25 cellular contexts compared by ENCODE assay signal in the genomic region with DNA sequence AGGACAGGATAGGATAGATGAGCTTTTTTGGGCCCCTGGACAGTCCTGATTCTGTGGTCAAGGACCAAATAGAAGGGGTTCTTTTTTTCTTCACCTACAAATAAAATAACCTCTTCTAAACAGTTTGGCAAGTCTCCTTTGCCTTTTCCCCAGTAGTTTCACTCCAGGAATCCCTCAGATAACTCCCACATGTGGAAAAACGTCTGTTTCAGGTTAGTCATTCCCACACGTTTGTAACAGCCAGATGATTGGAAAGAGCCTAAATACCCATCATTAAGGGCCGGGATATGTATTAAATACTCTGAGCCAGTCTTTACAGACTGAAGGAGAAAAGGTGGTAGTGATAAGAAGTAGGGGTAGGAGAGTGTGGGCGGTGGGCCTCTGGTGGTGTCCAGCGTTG. TPM values are rescaled to one million over a fixed set of nuclear protein-coding genes. Genes with fewer than 3 reads are reported as not detected.
DNase-seq lines count a peak whose midpoint lies in the region; ATAC-seq and TF ChIP-seq lines count a peak whose summit lies in the region.
"Had no signal": no experiment of that assay in that cellular context is flagged by ENCODE, and none has a peak within 500 bp of the region (broad histone marks: within the 10 kb centered on the region; RNA-seq: fewer than 3 reads in every experiment).

No MANE protein-coding gene starts in this region.

- TF ChIP-seq CTCF in AG10803 (conservative IDR thresholded peaks at IDR 0.05; ENCODE audit: low read length): no peak
- no peak for TF ChIP-seq CTCF in HEK293 (tag by site-specific recombination; IDR thresholded peaks at IDR 0.05)
- no peak for TF ChIP-seq CTCF in astrocyte of the spinal cord (IDR thresholded peaks at IDR 0.05; ENCODE audit: low read depth, low read length)
- no peak for TF ChIP-seq CTCF in foreskin fibroblast (IDR thresholded peaks at IDR 0.05; ENCODE audit: low read depth, low read length)

- H3K4me1 ChIP-seq in HEK293 (ENCODE audit: control insufficient read depth, insufficient read depth, low read length): no peaks in the 10 kb centered on the region
- H3K4me1 ChIP-seq: neural progenitor cell had no signal

- POLR2A ChIA-PET in HEK293 (lab: Yijun Ruan, JAX): no interaction called here

- no peaks in the 10 kb centered on the region for H3K9me3 ChIP-seq in HEK293 (ENCODE audit: control insufficient read depth, insufficient read depth, low read depth, low read length)
- H3K9me3 ChIP-seq: esophagus squamous epithelium, right lobe of liver, suprapubic skin, upper lobe of right lung had no signal

- H3K27ac ChIP-seq in HEK293 (ENCODE audit: extremely low read depth, low read depth, low read length) (no peak overlapping the region), caudate nucleus (ENCODE audit: low read depth, low read length) (no peak overlapping the region)
- H3K27ac ChIP-seq: C4-2B, coronary artery, esophagus squamous epithelium, neural progenitor cell, right lobe of liver, suprapubic skin, upper lobe of right lung had no signal

- ATAC-seq in GM21786 (IDR thresholded peaks at IDR 0.05; ENCODE audit: unreplicated experiment): no peak
- no peak for ATAC-seq in left ventricle myocardium superior
- ATAC-seq: right lobe of liver had no signal

- peak; percentile 67 for DNase-seq in AG10803 (ENCODE audit: low read depth)
- DNase-seq in astrocyte of the spinal cord (ENCODE audit: low read depth, low spot score): peak; percentile 32
- peak; percentile 51 to 84 for DNase-seq in foreskin fibroblast
- DNase-seq in left ventricle myocardium superior: no peak
- no peak for DNase-seq in cortex of kidney (lab: John Stamatoyannopoulos, UW)
- DNase-seq in caudate nucleus (lab: John Stamatoyannopoulos, UW): no peak
- DNase-seq: activated CD4-positive, alpha-beta T cell treated with anti-CD3 and anti-CD28 coated beads, Interleukin-2, amount 10 ng/mL, durations not matched to agents 24 days and 14 days; activated naive CD4-positive, alpha-beta T cell treated with anti-CD3 and anti-CD28 coated beads for 36 hours; activated T-cell treated with anti-CD3 and anti-CD28 coated beads, Interleukin-2, amount 50 U/mL, for 48 hours; amygdala; esophagus squamous epithelium; NCI-H1105; NCI-H187 treated with DMSO at 0.1 percent for 48 hours; NCI-H524 treated with DMSO at 0.1 percent for 48 hours; right lobe of liver; SHP77 treated with DMSO at 0.1 percent for 48 hours; stimulated activated CD4-positive, alpha-beta T cell treated with anti-CD3 and anti-CD28 coated beads, Interleukin-4, amount 100 ng/mL, for 4 hours; stimulated activated naive CD4-positive, alpha-beta T cell; upper lobe of right lung had no signal

- no peak overlapping the region for H3K4me3 ChIP-seq in AG10803 (ENCODE audit: low read length)
- no peak overlapping the region for H3K4me3 ChIP-seq in HEK293 (ENCODE audit: low read depth, low read length)
- no peak overlapping the region for H3K4me3 ChIP-seq in astrocyte of the spinal cord (ENCODE audit: low read depth, low read length)
- no peak overlapping the region for H3K4me3 ChIP-seq in foreskin fibroblast (ENCODE audit: low read depth in 1 of 2, low read length in 2 of 2)
- H3K4me3 ChIP-seq: coronary artery, esophagus squamous epithelium, neural progenitor cell, right lobe of liver, suprapubic skin, upper lobe of right lung had no signal

- in situ Hi-C loops in astrocyte of the spinal cord (cut with HindIII; ENCODE audit: low sequenced_read_pairs): no loop called here

- CTCF ChIA-PET in HEK293 (lab: Yijun Ruan, JAX): interaction anchor here (0.9 kb wide), 1 partner anchor 155 kb away, joined by 3 read pairs; no protein-coding TSS in a partner anchor

- H3K36me3 ChIP-seq in HEK293 (ENCODE audit: control insufficient read depth in 2 of 2, insufficient read depth in 1 of 2, low read length in 2 of 2): peaks cover 26 to 94% of the 10 kb centered on the region in 2 experiments
- H3K36me3 ChIP-seq: neural progenitor cell had no signal

- intact Hi-C loops in left ventricle myocardium superior (cut with micrococcal nuclease): no loop called here

TF ChIP-seq in HEK293, 187 proteins besides CTCF, POLR2A, EP300 and RAD21:
- peak; percentile 25; the same call in 1 of the 2 replicates for TF ChIP-seq ZFHX2 (tag by site-specific recombination; conservative IDR thresholded peaks at IDR 0.05)
- no peak for TF ChIP-seq KLF7 (tag by site-specific recombination; IDR thresholded peaks at IDR 0.05; ENCODE audit: borderline replicate concordance)
- no peak for TF ChIP-seq GLI2 (tag by site-specific recombination; IDR thresholded peaks at IDR 0.05; ENCODE audit: borderline replicate concordance, low read depth)
- TF ChIP-seq EGR2 (tag by site-specific recombination; IDR thresholded peaks at IDR 0.05; ENCODE audit: low read depth): peak; percentile 28; the same call in 1 of the 2 replicates
- no peak for TF ChIP-seq ZNF670 (tag by site-specific recombination; IDR thresholded peaks at IDR 0.05; ENCODE audit: low read depth)
- no peak for TF ChIP-seq SP3 (tag by site-specific recombination; IDR thresholded peaks at IDR 0.05)
- TF ChIP-seq ZNF155 (tag by site-specific recombination; IDR thresholded peaks at IDR 0.05): no peak
- TF ChIP-seq HOXD13 (CRISPR knock-in tag; IDR thresholded peaks at IDR 0.05; ENCODE audit: borderline replicate concordance): no peak
- TF ChIP-seq KLF16 (tag by site-specific recombination; IDR thresholded peaks at IDR 0.05): no peak
- TF ChIP-seq KLF8 (tag by site-specific recombination; IDR thresholded peaks at IDR 0.05): no peak
- TF ChIP-seq, protein P1, sequence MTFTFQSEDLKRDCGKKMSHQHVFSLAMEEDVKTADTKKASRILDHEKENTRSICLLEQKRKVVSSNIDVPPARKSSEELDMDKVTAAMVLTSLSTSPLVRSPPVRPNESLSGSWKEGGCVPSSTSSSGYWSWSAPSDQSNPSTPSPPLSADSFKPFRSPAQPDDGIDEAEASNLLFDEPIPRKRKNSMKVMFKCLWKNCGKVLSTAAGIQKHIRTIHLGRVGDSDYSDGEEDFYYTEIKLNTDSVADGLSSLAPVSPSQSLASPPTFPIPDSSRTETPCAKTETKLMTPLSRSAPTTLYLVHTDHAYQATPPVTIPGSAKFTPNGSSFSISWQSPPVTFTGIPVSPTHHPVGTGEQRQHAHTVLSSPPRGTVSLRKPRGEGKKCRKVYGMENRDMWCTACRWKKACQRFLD (tag by site-specific recombination; IDR thresholded peaks at IDR 0.05): no peak
- no peak for TF ChIP-seq SP7 (tag by site-specific recombination; IDR thresholded peaks at IDR 0.05)
- no peak for TF ChIP-seq FEZF1 (tag by site-specific recombination; IDR thresholded peaks at IDR 0.05)
- no peak for TF ChIP-seq ZNF302 (tag by site-specific recombination; IDR thresholded peaks at IDR 0.05; ENCODE audit: low read depth)

RNA-seq across cellular contexts. Expression of a gene that starts 58.3 kb away (rescaled TPM):
- total RNA-seq in left ventricle myocardium superior: 11.5 TPM

Comparison
In these comparisons a context has a peak if more than half of its experiments do, and no peak if none do; other contexts are left out.
1. DNase-seq: peak in AG10803 (single experiment), astrocyte of the spinal cord (single experiment) and foreskin fibroblast (2 of 2); none in left ventricle myocardium superior (single experiment), cortex of kidney (single experiment) and caudate nucleus (0 of 61).